Comparison of ENCODE assay signal across 1 cellular context in the genomic region with DNA sequence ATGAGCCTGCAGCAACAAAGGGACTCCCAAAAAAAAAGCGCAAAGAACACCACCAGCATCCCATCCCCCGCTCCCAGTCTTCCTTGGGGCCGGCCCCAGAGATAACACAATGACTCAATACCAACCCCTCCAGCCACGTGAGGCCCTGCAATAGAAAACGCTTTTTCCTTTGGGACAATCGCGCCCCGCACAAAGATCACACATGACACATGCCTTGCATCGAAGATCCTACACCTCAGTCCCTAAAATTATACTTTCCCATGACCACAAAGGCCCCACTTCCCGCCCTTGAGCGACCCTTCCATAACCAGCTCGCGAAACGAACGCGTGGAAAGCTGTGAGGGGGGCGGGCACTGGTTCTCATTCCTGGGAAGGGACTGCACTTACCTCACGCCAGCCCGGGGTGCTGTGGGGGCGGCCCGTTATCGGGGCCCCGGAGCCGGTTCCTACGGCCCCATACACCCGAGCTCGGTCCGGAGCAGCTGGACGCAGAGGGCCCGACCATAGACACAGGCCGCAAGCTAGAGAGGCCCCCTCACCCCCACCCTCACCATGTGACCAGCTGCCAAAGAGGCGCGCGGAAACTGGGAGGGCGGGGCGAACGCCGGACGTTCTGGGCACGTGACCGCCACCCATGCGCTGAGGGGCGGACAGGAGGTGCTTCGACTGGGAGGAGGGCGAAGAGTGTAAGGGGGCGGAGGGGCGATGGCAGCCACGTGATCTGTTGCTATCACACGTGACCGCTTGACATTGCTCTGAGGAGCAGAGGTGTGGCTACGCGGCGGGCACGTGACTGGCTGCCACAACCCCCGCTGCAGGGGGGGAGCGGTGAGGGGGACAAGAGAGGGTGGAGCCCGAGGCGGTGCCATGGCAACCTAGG.
TF ChIP-seq lines count a peak whose summit lies in the region.

A gene (minus strand): TSS at position 523 of the 880 bp plus-strand sequence. CDS start 593 bp downstream, outside the sequence.

TF ChIP-seq in K562, 482 proteins besides CTCF, POLR2A, EP300 and RAD21 (continued from another document and continues in another):
- TF ChIP-seq TARDBP (IDR thresholded peaks at IDR 0.05) (no peak), NR2F6 (CRISPR knock-in tag; IDR thresholded peaks at IDR 0.05) (0 out of 2 replicates have a peak, but pooled peaks have one; percentile 79), SIRT6 (IDR thresholded peaks at IDR 0.05; ENCODE audit: low read depth, low read length) (no peak), HLTF (IDR thresholded peaks at IDR 0.05) (no peak; the same call in 1 of the 2 replicates), ESRRA (IDR thresholded peaks at IDR 0.05; ENCODE audit: borderline replicate concordance, low read depth) (peak; percentile 83; the same call in 1 of the 2 replicates), HEY1 (CRISPR knock-in tag; IDR thresholded peaks at IDR 0.05; ENCODE audit: borderline replicate concordance) (no peak), ZNF175 (CRISPR knock-in tag; IDR thresholded peaks at IDR 0.05; ENCODE audit: low read depth) (peak; percentile 88), ZBED1 (IDR thresholded peaks at IDR 0.05) (0 out of 2 replicates have a peak, but pooled peaks have one; percentile 35), PCBP2 (IDR thresholded peaks at IDR 0.05; ENCODE audit: low read depth, low read length, poor library complexity, severe bottlenecking) (no peak), ZNF584 (CRISPR knock-in tag; IDR thresholded peaks at IDR 0.05; ENCODE audit: low read depth) (peak; percentile 82; the same call in 1 of the 2 replicates), SMARCC2 (IDR thresholded peaks at IDR 0.05; ENCODE audit: low read depth) (0 out of 2 replicates have a peak, but pooled peaks have one; percentile 40), ZNF696 (CRISPR knock-in tag; conservative IDR thresholded peaks at IDR 0.05) (no peak), TCFL5 (CRISPR knock-in tag; conservative IDR thresholded peaks at IDR 0.05) (no peak), HNRNPK (IDR thresholded peaks at IDR 0.05; ENCODE audit: low read depth, low read length, poor library complexity, severe bottlenecking) (no peak), SP2 (IDR thresholded peaks at IDR 0.05; ENCODE audit: extremely low read depth, low read depth, low read length, poor library complexity, severe bottlenecking) (peak; percentile 52), JUNB (CRISPR knock-in tag; conservative IDR thresholded peaks at IDR 0.05) (0 out of 2 replicates have a peak, but pooled peaks have one; percentile 5), ZEB2 (IDR thresholded peaks at IDR 0.05) (peak; percentile 28; the same call in 1 of the 2 replicates), TRIM28 (IDR thresholded peaks at IDR 0.05) (no peak), BRCA1 (IDR thresholded peaks at IDR 0.05) (no peak), BRCA1 (CRISPR knock-in tag; IDR thresholded peaks at IDR 0.05) (peak; percentile 45; the same call in 1 of the 2 replicates), MAZ (CRISPR knock-in tag; conservative IDR thresholded peaks at IDR 0.05 in 1 of 2, IDR thresholded peaks at IDR 0.05 in 1 of 2) (peak; percentile 96 to 98), ZNF507 (tag; conservative IDR thresholded peaks at IDR 0.05) (no peak), MEF2D (tag; conservative IDR thresholded peaks at IDR 0.05; ENCODE audit: low read depth) (no peak; the same call in none of the 2 replicates), STAT5A (IDR thresholded peaks at IDR 0.05; ENCODE audit: borderline replicate concordance, low read length) (no peak; the same call in 1 of the 2 replicates), YY1 (IDR thresholded peaks at IDR 0.05; ENCODE audit: borderline replicate concordance in 1 of 3, control insufficient read depth in 1 of 3, extremely low read depth in 1 of 3, insufficient read depth in 3 of 3, insufficient read length in 1 of 3, insufficient replicate concordance in 2 of 3, low read depth in 1 of 3, low read length in 2 of 3) (peak in 2 of 3 experiments; percentile 9 to 59), ZSCAN32 (CRISPR knock-in tag; IDR thresholded peaks at IDR 0.05) (no peak), SRSF7 (optimal IDR thresholded peaks at IDR 0.05; ENCODE audit: low read depth, low read length) (no peak), CBX5 (IDR thresholded peaks at IDR 0.05; ENCODE audit: borderline replicate concordance, low read depth) (no peak), RFX1 (IDR thresholded peaks at IDR 0.05) (peak; percentile 98), ZNF76 (CRISPR knock-in tag; IDR thresholded peaks at IDR 0.05; ENCODE audit: borderline replicate concordance) (0 out of 2 replicates have a peak, but pooled peaks have one; percentile 18), NFATC3 (IDR thresholded peaks at IDR 0.05) (0 out of 2 replicates have a peak, but pooled peaks have one; percentile 47), ZNF431 (CRISPR knock-in tag; IDR thresholded peaks at IDR 0.05) (0 out of 2 replicates have a peak, but pooled peaks have one; percentile 67), ZNF551 (CRISPR knock-in tag; IDR thresholded peaks at IDR 0.05) (no peak), ETV1 (tag; conservative IDR thresholded peaks at IDR 0.05; ENCODE audit: low read depth) (peak; percentile 62), PRMT5 (CRISPR knock-in tag; IDR thresholded peaks at IDR 0.05) (peak; percentile 81), SRSF9 (IDR thresholded peaks at IDR 0.05; ENCODE audit: borderline replicate concordance, low read depth, low read length) (no peak), KLF10 (CRISPR knock-in tag; IDR thresholded peaks at IDR 0.05) (no peak), CHD2 (IDR thresholded peaks at IDR 0.05; ENCODE audit: low read depth, low read length) (peak; percentile 51; the same call in 1 of the 2 replicates)
- TF ChIP-seq, protein P1, sequence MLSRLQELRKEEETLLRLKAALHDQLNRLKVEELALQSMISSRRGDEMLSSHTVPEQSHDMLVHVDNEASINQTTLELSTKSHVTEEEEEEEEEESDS (CRISPR knock-in tag; IDR thresholded peaks at IDR 0.05): no peak
- TF ChIP-seq, protein P2, sequence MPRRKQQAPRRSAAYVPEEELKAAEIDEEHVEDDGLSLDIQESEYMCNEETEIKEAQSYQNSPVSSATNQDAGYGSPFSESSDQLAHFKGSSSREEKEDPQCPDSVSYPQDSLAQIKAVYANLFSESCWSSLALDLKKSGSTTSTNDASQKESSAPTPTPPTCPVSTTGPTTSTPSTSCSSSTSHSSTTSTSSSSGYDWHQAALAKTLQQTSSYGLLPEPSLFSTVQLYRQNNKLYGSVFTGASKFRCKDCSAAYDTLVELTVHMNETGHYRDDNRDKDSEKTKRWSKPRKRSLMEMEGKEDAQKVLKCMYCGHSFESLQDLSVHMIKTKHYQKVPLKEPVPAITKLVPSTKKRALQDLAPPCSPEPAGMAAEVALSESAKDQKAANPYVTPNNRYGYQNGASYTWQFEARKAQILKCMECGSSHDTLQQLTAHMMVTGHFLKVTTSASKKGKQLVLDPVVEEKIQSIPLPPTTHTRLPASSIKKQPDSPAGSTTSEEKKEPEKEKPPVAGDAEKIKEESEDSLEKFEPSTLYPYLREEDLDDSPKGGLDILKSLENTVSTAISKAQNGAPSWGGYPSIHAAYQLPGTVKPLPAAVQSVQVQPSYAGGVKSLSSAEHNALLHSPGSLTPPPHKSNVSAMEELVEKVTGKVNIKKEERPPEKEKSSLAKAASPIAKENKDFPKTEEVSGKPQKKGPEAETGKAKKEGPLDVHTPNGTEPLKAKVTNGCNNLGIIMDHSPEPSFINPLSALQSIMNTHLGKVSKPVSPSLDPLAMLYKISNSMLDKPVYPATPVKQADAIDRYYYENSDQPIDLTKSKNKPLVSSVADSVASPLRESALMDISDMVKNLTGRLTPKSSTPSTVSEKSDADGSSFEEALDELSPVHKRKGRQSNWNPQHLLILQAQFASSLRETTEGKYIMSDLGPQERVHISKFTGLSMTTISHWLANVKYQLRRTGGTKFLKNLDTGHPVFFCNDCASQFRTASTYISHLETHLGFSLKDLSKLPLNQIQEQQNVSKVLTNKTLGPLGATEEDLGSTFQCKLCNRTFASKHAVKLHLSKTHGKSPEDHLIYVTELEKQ (CRISPR knock-in tag; IDR thresholded peaks at IDR 0.05): no peak
- TF ChIP-seq, protein P3, sequence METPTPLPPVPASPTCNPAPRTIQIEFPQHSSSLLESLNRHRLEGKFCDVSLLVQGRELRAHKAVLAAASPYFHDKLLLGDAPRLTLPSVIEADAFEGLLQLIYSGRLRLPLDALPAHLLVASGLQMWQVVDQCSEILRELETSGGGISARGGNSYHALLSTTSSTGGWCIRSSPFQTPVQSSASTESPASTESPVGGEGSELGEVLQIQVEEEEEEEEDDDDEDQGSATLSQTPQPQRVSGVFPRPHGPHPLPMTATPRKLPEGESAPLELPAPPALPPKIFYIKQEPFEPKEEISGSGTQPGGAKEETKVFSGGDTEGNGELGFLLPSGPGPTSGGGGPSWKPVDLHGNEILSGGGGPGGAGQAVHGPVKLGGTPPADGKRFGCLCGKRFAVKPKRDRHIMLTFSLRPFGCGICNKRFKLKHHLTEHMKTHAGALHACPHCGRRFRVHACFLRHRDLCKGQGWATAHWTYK (CRISPR knock-in tag; IDR thresholded peaks at IDR 0.05): peak; percentile 13; the same call in 1 of the 2 replicates
- TF ChIP-seq, protein P4, sequence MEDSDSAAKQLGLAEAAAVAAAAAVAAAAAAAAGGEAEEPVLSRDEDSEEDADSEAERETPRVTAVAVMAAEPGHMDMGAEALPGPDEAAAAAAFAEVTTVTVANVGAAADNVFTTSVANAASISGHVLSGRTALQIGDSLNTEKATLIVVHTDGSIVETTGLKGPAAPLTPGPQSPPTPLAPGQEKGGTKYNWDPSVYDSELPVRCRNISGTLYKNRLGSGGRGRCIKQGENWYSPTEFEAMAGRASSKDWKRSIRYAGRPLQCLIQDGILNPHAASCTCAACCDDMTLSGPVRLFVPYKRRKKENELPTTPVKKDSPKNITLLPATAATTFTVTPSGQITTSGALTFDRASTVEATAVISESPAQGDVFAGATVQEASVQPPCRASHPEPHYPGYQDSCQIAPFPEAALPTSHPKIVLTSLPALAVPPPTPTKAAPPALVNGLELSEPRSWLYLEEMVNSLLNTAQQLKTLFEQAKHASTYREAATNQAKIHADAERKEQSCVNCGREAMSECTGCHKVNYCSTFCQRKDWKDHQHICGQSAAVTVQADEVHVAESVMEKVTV (CRISPR knock-in tag; IDR thresholded peaks at IDR 0.05): no peak
- TF ChIP-seq, protein P5, sequence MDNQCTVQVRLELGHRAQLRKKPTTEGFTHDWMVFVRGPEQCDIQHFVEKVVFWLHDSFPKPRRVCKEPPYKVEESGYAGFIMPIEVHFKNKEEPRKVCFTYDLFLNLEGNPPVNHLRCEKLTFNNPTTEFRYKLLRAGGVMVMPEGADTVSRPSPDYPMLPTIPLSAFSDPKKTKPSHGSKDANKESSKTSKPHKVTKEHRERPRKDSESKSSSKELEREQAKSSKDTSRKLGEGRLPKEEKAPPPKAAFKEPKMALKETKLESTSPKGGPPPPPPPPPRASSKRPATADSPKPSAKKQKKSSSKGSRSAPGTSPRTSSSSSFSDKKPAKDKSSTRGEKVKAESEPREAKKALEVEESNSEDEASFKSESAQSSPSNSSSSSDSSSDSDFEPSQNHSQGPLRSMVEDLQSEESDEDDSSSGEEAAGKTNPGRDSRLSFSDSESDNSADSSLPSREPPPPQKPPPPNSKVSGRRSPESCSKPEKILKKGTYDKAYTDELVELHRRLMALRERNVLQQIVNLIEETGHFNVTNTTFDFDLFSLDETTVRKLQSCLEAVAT (IDR thresholded peaks at IDR 0.05): peak; percentile 41 to 73; a peak in 3 of 4 replicates
- TF ChIP-seq, protein P6, sequence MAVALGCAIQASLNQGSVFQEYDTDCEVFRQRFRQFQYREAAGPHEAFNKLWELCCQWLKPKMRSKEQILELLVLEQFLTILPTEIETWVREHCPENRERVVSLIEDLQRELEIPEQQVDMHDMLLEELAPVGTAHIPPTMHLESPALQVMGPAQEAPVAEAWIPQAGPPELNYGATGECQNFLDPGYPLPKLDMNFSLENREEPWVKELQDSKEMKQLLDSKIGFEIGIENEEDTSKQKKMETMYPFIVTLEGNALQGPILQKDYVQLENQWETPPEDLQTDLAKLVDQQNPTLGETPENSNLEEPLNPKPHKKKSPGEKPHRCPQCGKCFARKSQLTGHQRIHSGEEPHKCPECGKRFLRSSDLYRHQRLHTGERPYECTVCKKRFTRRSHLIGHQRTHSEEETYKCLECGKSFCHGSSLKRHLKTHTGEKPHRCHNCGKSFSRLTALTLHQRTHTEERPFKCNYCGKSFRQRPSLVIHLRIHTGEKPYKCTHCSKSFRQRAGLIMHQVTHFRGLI (CRISPR knock-in tag; IDR thresholded peaks at IDR 0.05): no peak
- TF ChIP-seq, protein P7, sequence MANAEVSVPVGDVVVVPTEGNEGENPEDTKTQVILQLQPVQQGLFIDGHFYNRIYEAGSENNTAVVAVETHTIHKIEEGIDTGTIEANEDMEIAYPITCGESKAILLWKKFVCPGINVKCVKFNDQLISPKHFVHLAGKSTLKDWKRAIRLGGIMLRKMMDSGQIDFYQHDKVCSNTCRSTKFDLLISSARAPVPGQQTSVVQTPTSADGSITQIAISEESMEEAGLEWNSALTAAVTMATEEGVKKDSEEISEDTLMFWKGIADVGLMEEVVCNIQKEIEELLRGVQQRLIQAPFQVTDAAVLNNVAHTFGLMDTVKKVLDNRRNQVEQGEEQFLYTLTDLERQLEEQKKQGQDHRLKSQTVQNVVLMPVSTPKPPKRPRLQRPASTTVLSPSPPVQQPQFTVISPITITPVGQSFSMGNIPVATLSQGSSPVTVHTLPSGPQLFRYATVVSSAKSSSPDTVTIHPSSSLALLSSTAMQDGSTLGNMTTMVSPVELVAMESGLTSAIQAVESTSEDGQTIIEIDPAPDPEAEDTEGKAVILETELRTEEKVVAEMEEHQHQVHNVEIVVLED (CRISPR knock-in tag; IDR thresholded peaks at IDR 0.05): peak; percentile 72
- TF ChIP-seq, protein P8, sequence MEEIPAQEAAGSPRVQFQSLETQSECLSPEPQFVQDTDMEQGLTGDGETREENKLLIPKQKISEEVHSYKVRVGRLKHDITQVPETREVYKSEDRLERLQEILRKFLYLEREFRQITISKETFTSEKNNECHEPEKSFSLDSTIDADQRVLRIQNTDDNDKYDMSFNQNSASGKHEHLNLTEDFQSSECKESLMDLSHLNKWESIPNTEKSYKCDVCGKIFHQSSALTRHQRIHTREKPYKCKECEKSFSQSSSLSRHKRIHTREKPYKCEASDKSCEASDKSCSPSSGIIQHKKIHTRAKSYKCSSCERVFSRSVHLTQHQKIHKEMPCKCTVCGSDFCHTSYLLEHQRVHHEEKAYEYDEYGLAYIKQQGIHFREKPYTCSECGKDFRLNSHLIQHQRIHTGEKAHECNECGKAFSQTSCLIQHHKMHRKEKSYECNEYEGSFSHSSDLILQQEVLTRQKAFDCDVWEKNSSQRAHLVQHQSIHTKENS (CRISPR knock-in tag; IDR thresholded peaks at IDR 0.05): no peak
- TF ChIP-seq, protein P9, sequence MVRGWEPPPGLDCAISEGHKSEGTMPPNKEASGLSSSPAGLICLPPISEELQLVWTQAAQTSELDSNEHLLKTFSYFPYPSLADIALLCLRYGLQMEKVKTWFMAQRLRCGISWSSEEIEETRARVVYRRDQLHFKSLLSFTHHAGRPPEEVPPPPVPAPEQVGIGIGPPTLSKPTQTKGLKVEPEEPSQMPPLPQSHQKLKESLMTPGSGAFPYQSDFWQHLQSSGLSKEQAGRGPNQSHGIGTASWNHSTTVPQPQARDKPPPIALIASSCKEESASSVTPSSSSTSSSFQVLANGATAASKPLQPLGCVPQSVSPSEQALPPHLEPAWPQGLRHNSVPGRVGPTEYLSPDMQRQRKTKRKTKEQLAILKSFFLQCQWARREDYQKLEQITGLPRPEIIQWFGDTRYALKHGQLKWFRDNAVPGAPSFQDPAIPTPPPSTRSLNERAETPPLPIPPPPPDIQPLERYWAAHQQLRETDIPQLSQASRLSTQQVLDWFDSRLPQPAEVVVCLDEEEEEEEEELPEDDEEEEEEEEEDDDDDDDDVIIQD (CRISPR knock-in tag; IDR thresholded peaks at IDR 0.05): 0 out of 2 replicates have a peak, but pooled peaks have one; percentile 7
